15 cellular contexts compared by ENCODE assay signal in genomic region chr17:31506517-31506916, GRCh38.
"Had no signal": no experiment of that assay in that cellular context is flagged by ENCODE, and none has a peak within 500 bp of the region (broad histone marks: within the 10 kb centered on the region; RNA-seq: fewer than 3 reads in every experiment).

No MANE protein-coding gene starts in this region.

- H3K27me3 Mint-ChIP-seq: activated naive CD8-positive, alpha-beta T cell treated with anti-CD3 and anti-CD28 coated beads, Interleukin-2, amount 10 ng/mL, durations not matched to agents 7 days and 5 days; type B pancreatic cell had no signal

- DNase-seq: activated naive CD8-positive, alpha-beta T cell treated with anti-CD3 and anti-CD28 coated beads, Interleukin-2, amount 10 ng/mL, durations not matched to agents 7 days and 5 days; aorta; esophagus squamous epithelium; foreskin fibroblast; left cardiac atrium; mucosa of descending colon; SK-N-SH; stimulated activated CD4-positive, alpha-beta T cell treated with anti-CD3 and anti-CD28 coated beads, Interleukin-1b, Interleukin-23, amount 100 ng/mL, for 48 hours; stimulated activated naive CD4-positive, alpha-beta T cell treated with Interleukin-2 at 50 U/mL for 16 hours; T-helper 2 cell had no signal

- H3K36me3 Mint-ChIP-seq: type B pancreatic cell had no signal

- H3K27ac Mint-ChIP-seq: type B pancreatic cell had no signal

- H3K4me3 Mint-ChIP-seq: activated naive CD8-positive, alpha-beta T cell treated with anti-CD3 and anti-CD28 coated beads, Interleukin-2, amount 10 ng/mL, durations not matched to agents 7 days and 5 days; type B pancreatic cell had no signal

- ATAC-seq: activated CD4-positive, CD25-positive, alpha-beta regulatory T cell treated with anti-CD3 and anti-CD28 coated beads, Interleukin-2, amount 50 U/mL, for 24 hours; left cardiac atrium; mucosa of descending colon; psoas muscle; sciatic nerve had no signal

- H3K9me3 Mint-ChIP-seq: activated naive CD8-positive, alpha-beta T cell treated with anti-CD3 and anti-CD28 coated beads, Interleukin-2, amount 10 ng/mL, durations not matched to agents 7 days and 5 days; type B pancreatic cell had no signal

- FAIRE-seq: colon had no signal
